Comparison of ENCODE assay signal across 1 cellular context in the genomic region with DNA sequence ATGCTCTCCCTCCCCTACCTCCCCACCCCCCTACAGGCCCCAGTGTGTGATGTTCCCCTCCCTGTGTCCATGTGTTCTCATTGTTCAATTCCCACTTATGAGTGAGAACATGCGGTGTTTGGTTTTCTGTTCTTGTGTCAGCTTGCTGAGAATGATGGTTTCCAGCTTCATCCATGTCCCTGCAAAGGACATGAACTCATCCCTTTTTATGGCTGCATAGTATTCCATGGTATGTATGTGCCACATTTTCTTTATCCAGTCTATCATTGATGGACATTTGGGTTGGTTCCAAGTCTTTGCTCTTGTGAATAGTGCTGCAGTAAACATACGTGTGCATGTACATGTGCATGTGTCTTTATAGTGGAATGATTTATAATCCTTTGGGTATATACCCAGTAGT.
TF ChIP-seq lines count a peak whose summit lies in the region.

No MANE protein-coding gene starts in this region.

TF ChIP-seq in HEK293, 187 proteins besides CTCF, POLR2A, EP300 and RAD21 (continued from another document):
- TF ChIP-seq, protein P1, sequence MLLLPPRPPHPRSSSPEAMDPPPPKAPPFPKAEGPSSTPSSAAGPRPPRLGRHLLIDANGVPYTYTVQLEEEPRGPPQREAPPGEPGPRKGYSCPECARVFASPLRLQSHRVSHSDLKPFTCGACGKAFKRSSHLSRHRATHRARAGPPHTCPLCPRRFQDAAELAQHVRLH (tag by site-specific recombination; IDR thresholded peaks at IDR 0.05): peak; percentile 89; the same call in 1 of the 2 replicates
